ENCODE assay signal across 9 cellular contexts in the genomic region with DNA sequence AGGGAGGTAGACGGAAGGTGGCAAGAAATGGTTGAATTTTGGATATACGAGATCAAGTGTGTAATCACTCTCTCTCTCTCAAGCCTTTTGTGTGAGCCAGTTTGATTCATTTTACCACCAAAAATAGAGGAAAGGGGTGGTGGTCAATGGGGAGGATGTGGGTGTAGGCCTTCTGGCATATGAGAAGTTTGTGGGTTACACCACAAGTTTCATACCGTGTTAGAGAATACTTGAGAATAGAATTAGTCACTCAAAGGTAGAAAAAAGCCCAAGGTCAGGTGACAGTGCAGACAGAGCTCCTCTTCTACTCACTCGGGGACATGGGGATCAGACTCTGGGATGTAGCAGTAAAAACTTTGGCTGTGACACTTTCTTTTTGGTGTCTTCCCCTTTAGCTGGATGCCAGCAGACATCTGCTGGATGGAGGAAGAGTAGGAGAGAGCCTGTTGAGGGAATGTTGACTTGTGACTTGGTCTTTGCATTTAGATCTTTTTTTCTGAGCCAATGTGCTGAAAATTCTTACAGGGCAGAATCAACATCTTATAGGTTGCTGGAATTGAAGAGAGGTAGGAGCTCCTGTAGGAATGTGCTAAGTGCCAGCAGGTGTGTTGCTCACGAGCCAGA. TPM values are rescaled to one million over a fixed set of nuclear protein-coding genes. Genes with fewer than 3 reads are reported as not detected.
DNase-seq lines count a peak whose midpoint lies in the region; ATAC-seq, FAIRE-seq and TF ChIP-seq lines count a peak whose summit lies in the region.
"Had no signal": no experiment of that assay in that cellular context is flagged by ENCODE, and none has a peak within 500 bp of the region (broad histone marks: within the 10 kb centered on the region; RNA-seq: fewer than 3 reads in every experiment).

No MANE protein-coding gene starts in this region.

- H3K4me2 ChIP-seq in OCI-LY3 (ENCODE audit: low read length), result peak overlapping the region; percentile 7; the same call in 1 of the 2 replicates

- H3K9ac ChIP-seq in OCI-LY3 (ENCODE audit: low read length), result no peak overlapping the region

- H3K9me3 ChIP-seq in OCI-LY3 (ENCODE audit: insufficient read depth, low read length), result no peaks in the 10 kb centered on the region
- no peaks in the 10 kb centered on the region for H3K9me3 ChIP-seq in testis
- H3K9me3 ChIP-seq in prostate gland, result no peaks in the 10 kb centered on the region
- H3K9me3 ChIP-seq: right lobe of liver had no signal

- H3K27me3 ChIP-seq in OCI-LY3 (ENCODE audit: low read depth, low read length), result peaks cover 52% of the 10 kb centered on the region
- H3K27me3 ChIP-seq in foreskin keratinocyte, result no peaks in the 10 kb centered on the region
- H3K27me3 ChIP-seq in testis, result no peaks in the 10 kb centered on the region
- no peaks in the 10 kb centered on the region for H3K27me3 ChIP-seq in prostate gland (replicated peaks; ENCODE audit: insufficient read depth)
- H3K27me3 ChIP-seq: right lobe of liver had no signal

- H3K4me3 ChIP-seq in OCI-LY3 (ENCODE audit: low read length), result no peak overlapping the region
- H3K4me3 ChIP-seq in testis, result no peak overlapping the region
- H3K4me3 ChIP-seq in prostate gland, result no peak overlapping the region
- H3K4me3 ChIP-seq: right lobe of liver had no signal

- H3K36me3 ChIP-seq in OCI-LY3 (replicated peaks; ENCODE audit: low read depth, low read length), result no peaks in the 10 kb centered on the region
- no peaks in the 10 kb centered on the region for H3K36me3 ChIP-seq in testis (ENCODE audit: low read depth, missing control alignments)
- H3K36me3 ChIP-seq in prostate gland, result no peaks in the 10 kb centered on the region
- H3K36me3 ChIP-seq: right lobe of liver had no signal

- TF ChIP-seq CTCF in OCI-LY3 (IDR thresholded peaks at IDR 0.05; ENCODE audit: low read depth, low read length) (no peak), foreskin keratinocyte (conservative IDR thresholded peaks at IDR 0.05) (no peak), testis (IDR thresholded peaks at IDR 0.05) (no peak), prostate gland (IDR thresholded peaks at IDR 0.05) (no peak)

- no peaks in the 10 kb centered on the region for H3K79me2 ChIP-seq in OCI-LY3 (ENCODE audit: low read length)

- H2AFZ ChIP-seq in OCI-LY3 (ENCODE audit: low read depth, low read length), result no peak overlapping the region

- ATAC-seq in HG02588 (IDR thresholded peaks at IDR 0.05; ENCODE audit: unreplicated experiment) (peak; percentile 100), foreskin keratinocyte (peak; percentile 57)

- H3K27ac ChIP-seq in OCI-LY3 (ENCODE audit: low read length) (no peak overlapping the region), foreskin keratinocyte (no peak overlapping the region), testis (no peak overlapping the region), prostate gland (no peak overlapping the region)
- H3K27ac ChIP-seq: right lobe of liver had no signal

- peaks cover 10% of the 10 kb centered on the region for H3K4me1 ChIP-seq in OCI-LY3 (ENCODE audit: low read length)
- H3K4me1 ChIP-seq in foreskin keratinocyte, result no peaks in the 10 kb centered on the region
- peaks cover 12% of the 10 kb centered on the region for H3K4me1 ChIP-seq in testis
- H3K4me1 ChIP-seq in prostate gland (replicated peaks), result no peaks in the 10 kb centered on the region
- H3K4me1 ChIP-seq: right lobe of liver had no signal

- TF ChIP-seq POLR2A in GM12892 (IDR thresholded peaks at IDR 0.05; ENCODE audit: low read depth, low read length) (no peak), testis (IDR thresholded peaks at IDR 0.05) (no peak), prostate gland (IDR thresholded peaks at IDR 0.05) (no peak)

- peak; percentile 41 for DNase-seq in GM12892 (ENCODE audit: insufficient read length)
- DNase-seq in foreskin keratinocyte, result no peak
- DNase-seq in NCI-H146 treated with DMSO at 0.1 percent for 48 hours (lab: John Stamatoyannopoulos, UW; ENCODE audit: unreplicated experiment), result no peak
- DNase-seq in testis, result no peak
- DNase-seq in prostate gland (ENCODE audit: low spot score), result no peak
- DNase-seq in iPS-NIHi7 (ENCODE audit: extremely low spot score), result no peak
- DNase-seq: right lobe of liver had no signal

- FAIRE-seq in GM12892 (lab: Jason Lieb, UNC), result peak; percentile 96

- intact Hi-C loops in testis (cut with DNase I; ENCODE audit: low total_unique reads) (no loop called here), prostate gland (cut with DNase I) (no loop called here)

- WGBS in testis, 2 donors, result 69 to 75% methylated on average over 5 of the region's 5 CpGs
- WGBS in prostate gland, result 71% methylated on average over 5 of the region's 5 CpGs

- H4K20me1 ChIP-seq in OCI-LY3 (ENCODE audit: insufficient read depth, low read length), result 0 out of 2 replicates have a peak, but pooled peaks cover 5% of the 10 kb centered on the region

RNA-seq across cellular contexts. Expression of gene RYK, which starts 43.8 kb away (rescaled TPM):
- 13.9 TPM for polyA plus RNA-seq in GM12892 (2012; ENCODE audit: missing spikeins)
- total RNA-seq in foreskin keratinocyte, result 76.8 and 81.9 TPM in 2 replicates
- polyA plus RNA-seq in foreskin keratinocyte, result 31.1 and 37.5 TPM in 2 replicates
- 100 to 1,000 TPM; 112 to 120 TPM for total RNA-seq in testis
- 82.6 TPM for polyA plus RNA-seq in testis (ENCODE audit: insufficient read depth, low read depth, low replicate concordance)
- total RNA-seq in prostate gland, result 10 to 100 TPM; 61.6 to 95.8 TPM
